13 cellular contexts compared by ENCODE assay signal in genomic region chr7:74183142-74183541, GRCh38. TPM values are rescaled to one million over a fixed set of nuclear protein-coding genes. Genes with fewer than 3 reads are reported as not detected.
DNase-seq lines count a peak whose midpoint lies in the region; ATAC-seq and TF ChIP-seq lines count a peak whose summit lies in the region.
"Had no signal": no experiment of that assay in that cellular context is flagged by ENCODE, and none has a peak within 500 bp of the region (broad histone marks: within the 10 kb centered on the region; RNA-seq: fewer than 3 reads in every experiment).

No MANE protein-coding gene starts in this region.

- peaks cover 44 to 97% (median 84%) of the 10 kb centered on the region in 4 donors for H3K4me1 Mint-ChIP-seq in CD4-positive, CD25-positive, alpha-beta regulatory T cell
- H3K4me1 Mint-ChIP-seq in natural killer cell: peaks cover 81 to 91% of the 10 kb centered on the region in 2 donors

- peak overlapping the region; percentile 45 for H3K27ac ChIP-seq in CD4-positive, CD25-positive, alpha-beta regulatory T cell (ENCODE audit: insufficient read depth, low read length, poor library complexity, severe bottlenecking)
- H3K27ac ChIP-seq in mammary epithelial cell (ENCODE audit: insufficient read depth, low read depth, low read length): peak overlapping the region; percentile 22
- no peak overlapping the region for H3K27ac ChIP-seq in upper lobe of right lung

- H3K4me3 ChIP-seq in CD4-positive, CD25-positive, alpha-beta regulatory T cell (ENCODE audit: low read depth, low read length): peak overlapping the region; percentile 56
- H3K4me3 ChIP-seq in LNCaP clone FGC (ENCODE audit: low read depth, low read length) (no peak overlapping the region), mammary epithelial cell (replicated peaks in 1 of 3; ENCODE audit: insufficient read depth in 1 of 3, low read depth in 2 of 3, low read length in 3 of 3) (no peak overlapping the region), upper lobe of right lung (no peak overlapping the region)
- H3K4me3 ChIP-seq: gastroesophageal sphincter had no signal

- TF ChIP-seq CTCF in LNCaP clone FGC (IDR thresholded peaks at IDR 0.05; ENCODE audit: control insufficient read depth, extremely low read depth, insufficient read depth): no peak
- no peak for TF ChIP-seq CTCF in mammary epithelial cell (conservative IDR thresholded peaks at IDR 0.05 in 1 of 2, IDR thresholded peaks at IDR 0.05 in 1 of 2; ENCODE audit: extremely low read depth in 1 of 2, insufficient read depth in 1 of 2, low read depth in 1 of 2, low read length in 2 of 2)
- TF ChIP-seq CTCF in natural killer cell (IDR thresholded peaks at IDR 0.05): no peak
- no peak for TF ChIP-seq CTCF in upper lobe of right lung (IDR thresholded peaks at IDR 0.05)

- peak overlapping the region; percentile 23 for H3K4me2 ChIP-seq in mammary epithelial cell (ENCODE audit: insufficient read depth, low read depth, low read length)

- no peaks in the 10 kb centered on the region for H3K9me3 ChIP-seq in CD4-positive, CD25-positive, alpha-beta regulatory T cell (ENCODE audit: control insufficient read depth in 2 of 2, low read length in 2 of 2)
- H3K9me3 ChIP-seq in mammary epithelial cell (replicated peaks; ENCODE audit: insufficient read depth, low read length) (no peaks in the 10 kb centered on the region), upper lobe of right lung (no peaks in the 10 kb centered on the region)
- H3K9me3 ChIP-seq: gastroesophageal sphincter had no signal

- intact Hi-C loops in mammary epithelial cell (cut with micrococcal nuclease) (loop anchor here (5.0 kb wide), 1 partner anchor 316 kb away; no protein-coding TSS in a partner anchor), natural killer cell (cut with micrococcal nuclease) (no loop called here), upper lobe of right lung (cut with DNase I) (loop anchor here (10.0 kb wide), 1 partner anchor 328 kb away; no protein-coding TSS in a partner anchor)

- H3K27me3 Mint-ChIP-seq in CD4-positive, CD25-positive, alpha-beta regulatory T cell: no peaks in the 10 kb centered on the region
- H3K27me3 Mint-ChIP-seq in natural killer cell (ENCODE audit: low read depth in 2 of 2): no peaks in the 10 kb centered on the region

- dilution Hi-C loops in mammary epithelial cell (cut with HindIII; ENCODE audit: low sequenced_read_pairs): no loop called here

- WGBS in mammary epithelial cell (ENCODE audit: low coverage, missing lambda C conversion rate): 27% methylated on average over 3 of the region's 3 CpGs

- H3K4me3 Mint-ChIP-seq in CD4-positive, CD25-positive, alpha-beta regulatory T cell: peak overlapping the region; percentile 44 to 85 (median 58)
- peak overlapping the region; percentile 14 for H3K4me3 Mint-ChIP-seq in natural killer cell

- H2AFZ ChIP-seq in mammary epithelial cell (ENCODE audit: low read depth, low read length): no peak overlapping the region

- peaks cover 38% of the 10 kb centered on the region for H4K20me1 ChIP-seq in mammary epithelial cell (ENCODE audit: insufficient read depth, low read length)

- peak overlapping the region; percentile 47 to 83 (median 64) for H3K27ac Mint-ChIP-seq in CD4-positive, CD25-positive, alpha-beta regulatory T cell
- H3K27ac Mint-ChIP-seq in natural killer cell: peak overlapping the region; percentile 69 to 85

- peak in 1 of 2 donors; percentile 29 for ATAC-seq in CD4-positive, CD25-positive, alpha-beta regulatory T cell (ENCODE audit: low read depth in 2 of 2)
- ATAC-seq in natural killer cell (peak in 2 of 3 donors; percentile 4 to 20), upper lobe of right lung (no peak)
- ATAC-seq: gastroesophageal sphincter had no signal

- peaks cover 81% of the 10 kb centered on the region for H3K4me1 ChIP-seq in CD4-positive, CD25-positive, alpha-beta regulatory T cell (ENCODE audit: control insufficient read depth, insufficient read depth, low read length, poor library complexity, severe bottlenecking)
- H3K4me1 ChIP-seq in mammary epithelial cell (ENCODE audit: insufficient read depth, low read length) (peaks cover 54% of the 10 kb centered on the region), upper lobe of right lung (peaks cover 92% of the 10 kb centered on the region)

- H3K79me2 ChIP-seq in mammary epithelial cell (ENCODE audit: insufficient read depth, low read length): peaks cover 100% of the 10 kb centered on the region

- in situ Hi-C loops in mammary epithelial cell (cut with MboI; ENCODE audit: low sequenced_read_pairs in 2 of 2): loop anchor here (5.0 to 25.0 kb wide), 2 partner anchors 111 to 321 kb away; partner anchors contain the start of gene TMEM270 (in 1 of the 2)

- H3K27me3 ChIP-seq in CD4-positive, CD25-positive, alpha-beta regulatory T cell (ENCODE audit: control insufficient read depth, insufficient read depth, low read length): no peaks in the 10 kb centered on the region
- H3K27me3 ChIP-seq in mammary epithelial cell (ENCODE audit: insufficient read depth, low read length) (no peaks in the 10 kb centered on the region), upper lobe of right lung (no peaks in the 10 kb centered on the region)
- H3K27me3 ChIP-seq: gastroesophageal sphincter had no signal

- peaks cover 37% of the 10 kb centered on the region for H3K36me3 ChIP-seq in CD4-positive, CD25-positive, alpha-beta regulatory T cell (ENCODE audit: control insufficient read depth, insufficient read depth, low read length)
- peaks cover 11% of the 10 kb centered on the region for H3K36me3 ChIP-seq in mammary epithelial cell (ENCODE audit: insufficient read depth, low read length)
- peaks cover 30% of the 10 kb centered on the region for H3K36me3 ChIP-seq in upper lobe of right lung

- CTCF ChIA-PET in mammary epithelial cell (lab: Charles Lee; ENCODE audit: low non-redundant PET): interaction anchor here (0.6 kb wide), 2 partner anchors 145 to 515 kb away, joined by 3 to 6 read pairs; no protein-coding TSS in a partner anchor

- no TSS peak for BruUV-seq in mammary epithelial cell (replicated peaks; lab: Mats Ljungman, UMichigan)

- no peaks in the 10 kb centered on the region for H3K9me3 Mint-ChIP-seq in CD4-positive, CD25-positive, alpha-beta regulatory T cell
- H3K9me3 Mint-ChIP-seq in natural killer cell: no peaks in the 10 kb centered on the region

- DNase-seq in CD4-positive, CD25-positive, alpha-beta regulatory T cell: no peak
- DNase-seq in LNCaP clone FGC (ENCODE audit: low read depth) (peak; percentile 77), mammary epithelial cell (no peak), natural killer cell (no peak), NCI-H748 (lab: John Stamatoyannopoulos, UW; ENCODE audit: unreplicated experiment) (no peak), upper lobe of right lung (no peak), NCI-H2107 treated with DMSO at 0.1 percent for 48 hours (lab: John Stamatoyannopoulos, UW; ENCODE audit: unreplicated experiment) (no peak)
- no peak for DNase-seq in stimulated activated CD4-positive, alpha-beta T cell treated with anti-CD3 and anti-CD28 coated beads, Interleukin-2, amount 100 ng/mL, for 24 hours
- DNase-seq: DMS79, KG1, mesenchymal stem cell, NCI-H226 had no signal

- peaks cover 28% of the 10 kb centered on the region for H3K36me3 Mint-ChIP-seq in CD4-positive, CD25-positive, alpha-beta regulatory T cell
- H3K36me3 Mint-ChIP-seq in natural killer cell: no peaks in the 10 kb centered on the region

- no peak overlapping the region for H3K9ac ChIP-seq in mammary epithelial cell (ENCODE audit: insufficient read depth, low read length)

RNA-seq across cellular contexts. Expression of gene EIF4H, which starts 9.0 kb away (rescaled TPM):
- total RNA-seq in CD4-positive, CD25-positive, alpha-beta regulatory T cell: 263 TPM
- 100 to 1,000 TPM; 222 to 257 (median 233) TPM for polyA plus RNA-seq in CD4-positive, CD25-positive, alpha-beta regulatory T cell
- total RNA-seq in mammary epithelial cell: 100 to 1,000 TPM; 252 to 365 TPM
- 300 TPM for polyA plus RNA-seq in mammary epithelial cell
- 345 TPM for polyA minus RNA-seq in mammary epithelial cell
- total RNA-seq in natural killer cell: 100 to 1,000 TPM; 286 to 294 (median 294) TPM
- 218 TPM for total RNA-seq in upper lobe of right lung

RNA-seq across cellular contexts. Expression of gene LAT2, which starts 26.7 kb away (rescaled TPM):
- 3.9 TPM for total RNA-seq in CD4-positive, CD25-positive, alpha-beta regulatory T cell
- polyA plus RNA-seq in CD4-positive, CD25-positive, alpha-beta regulatory T cell: 1 to 10 TPM; 2.2 to 6.3 (median 3.1) TPM
- total RNA-seq in mammary epithelial cell (1 to 10 TPM in 1 of 2 donors, under 1 TPM in 1; 0.17 to 1.6 TPM), natural killer cell (100 to 1,000 TPM; 124 to 163 (median 145) TPM), upper lobe of right lung (47.0 TPM)
- polyA plus RNA-seq in mammary epithelial cell: 1.2 TPM
- not detected for polyA minus RNA-seq in mammary epithelial cell
